In the genomic region with DNA sequence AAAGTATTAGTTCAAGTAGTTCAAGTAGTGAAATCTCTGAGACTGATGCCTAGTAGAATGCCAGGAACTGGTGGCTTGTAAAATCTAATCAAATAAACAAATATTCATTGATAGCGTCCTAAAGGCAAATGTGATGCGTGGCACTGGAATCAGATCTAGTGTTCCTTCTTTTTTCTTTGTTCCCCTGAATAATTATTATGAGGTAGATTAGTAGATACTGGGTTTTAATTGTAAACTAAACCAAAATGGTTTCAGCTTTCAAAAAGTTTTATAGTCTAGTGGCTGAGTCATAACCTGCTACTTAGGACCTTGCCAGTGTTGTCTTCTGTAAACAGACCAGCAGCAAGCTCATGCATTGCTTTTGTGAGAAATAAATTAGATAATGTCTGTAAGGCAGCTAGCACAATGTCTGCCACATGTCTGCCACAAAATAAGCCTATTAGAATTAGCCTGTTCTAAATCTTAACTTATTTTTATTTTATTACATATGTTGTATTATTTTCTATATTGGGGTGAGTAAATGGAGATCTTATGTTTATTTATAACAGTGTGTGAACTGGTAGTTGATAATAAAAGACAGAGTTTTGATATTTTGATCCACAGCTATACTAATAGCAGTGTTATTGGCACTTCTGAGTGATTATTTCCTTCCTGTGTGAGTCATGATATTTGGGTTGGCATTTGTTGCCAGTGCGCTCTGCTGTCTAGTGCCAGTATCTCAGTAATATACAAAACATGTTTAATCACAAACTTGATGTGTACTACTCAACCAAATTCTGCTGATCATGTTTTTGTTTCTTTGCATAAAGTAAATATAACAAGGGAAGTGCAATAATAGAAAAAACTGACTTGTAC, we compare ENCODE assay signal across 12 cellular contexts.
A peak's percentile ranks its signal among the peaks of the same experiment; 100 is the strongest.
DNase-seq lines count a peak whose midpoint lies in the region; ATAC-seq and TF ChIP-seq lines count a peak whose summit lies in the region.
"Had no signal": no experiment of that assay in that cellular context is flagged by ENCODE, and none has a peak within 500 bp of the region (broad histone marks: within the 10 kb centered on the region; RNA-seq: fewer than 3 reads in every experiment).

No MANE protein-coding gene starts in this region.

- in situ Hi-C loops in GM13977 (cut with MboI; ENCODE audit: low pct_unique_long_range_greater_than_20kb, low sequenced_read_pairs, unreplicated experiment), result no loop called here

- peak; percentile 43 for ATAC-seq in stimulated activated naive CD8-positive, alpha-beta T cell treated with anti-CD3 and anti-CD28 coated beads, Interleukin-15, Interleukin-2, amounts not matched to agents 100 U/mL and 50 U/mL, for 24 hours
- ATAC-seq in stimulated activated naive CD8-positive, alpha-beta T cell treated with anti-CD3 and anti-CD28 coated beads, Interleukin-15, amount 100 ng/mL, for 72 hours, result no peak
- ATAC-seq in foreskin keratinocyte (peak; percentile 92), HG03280 (IDR thresholded peaks at IDR 0.05; ENCODE audit: unreplicated experiment) (no peak), HG02678 (IDR thresholded peaks at IDR 0.05; ENCODE audit: unreplicated experiment) (no peak), HG02884 (IDR thresholded peaks at IDR 0.05; ENCODE audit: unreplicated experiment) (no peak)
- ATAC-seq: stimulated activated naive B cell treated with anti-CD40 and anti-IgM and Interleukin-4, amounts not matched to agents 10 μg/mL and 1 μg/mL and 100 μg/mL, for 72 hours had no signal

- no peak overlapping the region for H3K27ac Mint-ChIP-seq in stimulated activated naive CD8-positive, alpha-beta T cell treated with anti-CD3 and anti-CD28 coated beads, Interleukin-15, amount 100 ng/mL, for 72 hours
- H3K27ac Mint-ChIP-seq: stimulated activated naive B cell treated with anti-CD40 and anti-IgM and Interleukin-4, amounts not matched to agents 10 μg/mL and 1 μg/mL and 100 μg/mL, for 72 hours had no signal

- no peaks in the 10 kb centered on the region for H3K27me3 ChIP-seq in foreskin keratinocyte

- peak overlapping the region; percentile 64 for H3K27ac ChIP-seq in foreskin keratinocyte
- H3K27ac ChIP-seq: coronary artery had no signal

- H3K4me1 Mint-ChIP-seq in stimulated activated naive CD8-positive, alpha-beta T cell treated with anti-CD3 and anti-CD28 coated beads, Interleukin-15, amount 100 ng/mL, for 72 hours, result peaks cover 4% of the 10 kb centered on the region

- TF ChIP-seq CTCF in foreskin keratinocyte (conservative IDR thresholded peaks at IDR 0.05), result no peak
- no peak for TF ChIP-seq CTCF in GM13977 (IDR thresholded peaks at IDR 0.05; ENCODE audit: extremely low read depth, insufficient read depth, missing control alignments)

- H3K4me1 ChIP-seq in foreskin keratinocyte, result peaks cover 15% of the 10 kb centered on the region

- no peak overlapping the region for H3K4me3 Mint-ChIP-seq in stimulated activated naive CD8-positive, alpha-beta T cell treated with anti-CD3 and anti-CD28 coated beads, Interleukin-15, amount 100 ng/mL, for 72 hours
- H3K4me3 Mint-ChIP-seq: naive B cell; stimulated activated naive B cell treated with anti-CD40 and anti-IgM and Interleukin-4, amounts not matched to agents 10 μg/mL and 1 μg/mL and 100 μg/mL, for 72 hours had no signal

- no peak for DNase-seq in stimulated activated naive CD8-positive, alpha-beta T cell treated with anti-CD3 and anti-CD28 coated beads, Interleukin-15, Interleukin-2, amounts not matched to agents 100 U/mL and 50 U/mL, for 24 hours
- DNase-seq in stimulated activated naive CD8-positive, alpha-beta T cell treated with anti-CD3 and anti-CD28 coated beads, Interleukin-15, amount 100 ng/mL, for 72 hours, result no peak
- DNase-seq in RPMI7951 (ENCODE audit: low read depth) (peak; percentile 63), foreskin keratinocyte (peak; percentile 23 to 51), GM13977 (ENCODE audit: low spot score) (no peak)
- DNase-seq: CD8-positive, alpha-beta memory T cell; naive B cell; stimulated activated naive B cell treated with anti-CD40 and anti-IgM and Interleukin-4, amounts not matched to agents 10 μg/mL and 1 μg/mL and 100 μg/mL, for 72 hours had no signal

- H3K27me3 Mint-ChIP-seq in stimulated activated naive CD8-positive, alpha-beta T cell treated with anti-CD3 and anti-CD28 coated beads, Interleukin-15, amount 100 ng/mL, for 72 hours, result no peaks in the 10 kb centered on the region
- H3K27me3 Mint-ChIP-seq: CD8-positive, alpha-beta memory T cell; naive B cell; stimulated activated naive B cell treated with anti-CD40 and anti-IgM and Interleukin-4, amounts not matched to agents 10 μg/mL and 1 μg/mL and 100 μg/mL, for 72 hours had no signal

- H3K9me3 Mint-ChIP-seq in stimulated activated naive CD8-positive, alpha-beta T cell treated with anti-CD3 and anti-CD28 coated beads, Interleukin-15, amount 100 ng/mL, for 72 hours, result peaks cover 14% of the 10 kb centered on the region in 2 donors

Comparison
In these comparisons a context has a peak if more than half of its experiments do, and no peak if none do; other contexts are left out.
1. ATAC-seq: peak in stimulated activated naive CD8-positive, alpha-beta T cell treated with anti-CD3 and anti-CD28 coated beads, Interleukin-15, Interleukin-2, amounts not matched to agents 100 U/mL and 50 U/mL, for 24 hours (single experiment) and foreskin keratinocyte (single experiment); none in stimulated activated naive CD8-positive, alpha-beta T cell treated with anti-CD3 and anti-CD28 coated beads, Interleukin-15, amount 100 ng/mL, for 72 hours (single experiment), HG03280 (single experiment), HG02678 (single experiment) and HG02884 (single experiment).
2. DNase-seq: peak in RPMI7951 (single experiment) and foreskin keratinocyte (2 of 2); none in stimulated activated naive CD8-positive, alpha-beta T cell treated with anti-CD3 and anti-CD28 coated beads, Interleukin-15, Interleukin-2, amounts not matched to agents 100 U/mL and 50 U/mL, for 24 hours (single experiment), stimulated activated naive CD8-positive, alpha-beta T cell treated with anti-CD3 and anti-CD28 coated beads, Interleukin-15, amount 100 ng/mL, for 72 hours (0 of 2) and GM13977 (single experiment).